ENCODE assay signal across 13 cellular contexts in genomic region chr14:22532345-22533056, GRCh38. TPM values are rescaled to one million over a fixed set of nuclear protein-coding genes. Genes with fewer than 3 reads are reported as not detected.
DNase-seq lines count a peak whose midpoint lies in the region; ATAC-seq, FAIRE-seq and TF ChIP-seq lines count a peak whose summit lies in the region.
"Had no signal": no experiment of that assay in that cellular context is flagged by ENCODE, and none has a peak within 500 bp of the region (broad histone marks: within the 10 kb centered on the region; RNA-seq: fewer than 3 reads in every experiment).

No MANE protein-coding gene starts in this region.

- no peak for DNase-seq in T-helper 2 cell treated with Interferon-gamma antibody and Interleukin-4, amounts not matched to agents 5 μg/mL and 100 μg/mL, for 36 hours (ENCODE audit: low spot score)
- DNase-seq in T-helper 2 cell, result no peak
- peak; percentile 25 for DNase-seq in KBM-7
- no peak for DNase-seq in GM12878 (ENCODE audit: low read depth, low spot score)
- DNase-seq in activated effector memory CD4-positive, alpha-beta T cell treated with anti-CD3 and anti-CD28 coated beads, Interleukin-2, amount 50 U/mL, for 16 hours, result no peak
- no peak for DNase-seq in NCI-H1092 treated with DMSO at 0.1 percent for 48 hours (lab: John Stamatoyannopoulos, UW)
- DNase-seq: NCI-H2081, pancreas, RPMI8226 had no signal

- no peak overlapping the region for H2AFZ ChIP-seq in GM12878 (ENCODE audit: control insufficient read depth, low read depth, low read length)

- 31% methylated on average over 3 of the region's 3 CpGs for WGBS in GM12878 (ENCODE audit: insufficient coverage, insufficient replicate concordance, low lambda C conversion rate, missing lambda C conversion rate)

- H3K36me3 Mint-ChIP-seq in T-helper 2 cell treated with Interferon-gamma antibody and Interleukin-4, amounts not matched to agents 5 μg/mL and 100 μg/mL, for 36 hours (ENCODE audit: low read depth), result peaks cover 92% of the 10 kb centered on the region

- SMC1A ChIA-PET in GM12878 (lab: Charles Lee; ENCODE audit: uncharacterized antibody, unreplicated experiment), result interaction anchor here (0.6 to 12.3 kb wide), 28 partner anchors 8 to 1043 kb away, joined by 3 to 399 read pairs (median 8); no protein-coding TSS in a partner anchor

- peak; percentile 42 for TF ChIP-seq POLR2A in GM12878 (IDR thresholded peaks at IDR 0.05; ENCODE audit: low read depth, low read length)

- no peaks in the 10 kb centered on the region for H3K27me3 Mint-ChIP-seq in T-helper 2 cell treated with Interferon-gamma antibody and Interleukin-4, amounts not matched to agents 5 μg/mL and 100 μg/mL, for 36 hours (ENCODE audit: low read depth)

- no peak for ATAC-seq in GM12878
- no peak for ATAC-seq in HG03378 (IDR thresholded peaks at IDR 0.05; ENCODE audit: unreplicated experiment)
- ATAC-seq: A549, pancreas had no signal

- no peaks in the 10 kb centered on the region for H3K9me3 Mint-ChIP-seq in T-helper 2 cell treated with Interferon-gamma antibody and Interleukin-4, amounts not matched to agents 5 μg/mL and 100 μg/mL, for 36 hours

- CTCF ChIA-PET in GM12878 (lab: Yijun Ruan, JAX), result interaction anchor here (0.7 to 6.0 kb wide), 23 partner anchors 8 to 142 kb away, joined by 3 to 100 read pairs (median 6); no protein-coding TSS in a partner anchor

- H3K27ac Mint-ChIP-seq in T-helper 2 cell treated with Interferon-gamma antibody and Interleukin-4, amounts not matched to agents 5 μg/mL and 100 μg/mL, for 36 hours, result peak overlapping the region; percentile 85

- H3K9ac ChIP-seq in GM12878 (ENCODE audit: control insufficient read depth, insufficient read depth, low read length), result peak overlapping the region; percentile 52

- H3K4me2 ChIP-seq in GM12878 (ENCODE audit: control insufficient read depth, insufficient read depth), result peak overlapping the region; percentile 75
- H3K4me2 ChIP-seq: A549 had no signal

- TF ChIP-seq EP300 in GM12878 (IDR thresholded peaks at IDR 0.05; ENCODE audit: borderline replicate concordance in 1 of 2, control insufficient read depth in 1 of 2, low read depth in 2 of 2, low read length in 2 of 2), result no peak

- in situ Hi-C loops in KBM-7 (cut with MboI; ENCODE audit: low pct_unique_long_range_greater_than_20kb, low sequenced_read_pairs) (no loop called here), GM12878 (cut with MboI) (no loop called here)

- POLR2A ChIA-PET in GM12878 (lab: Charles Lee), result interaction anchor here (0.5 to 12.2 kb wide), 14 partner anchors 8 to 233 kb away, joined by 3 to 339 read pairs (median 10); partner anchors contain the start of gene OXA1L

- intact Hi-C loops in GM12878 (cut with micrococcal nuclease; ENCODE audit: unreplicated experiment), result no loop called here

- TF ChIP-seq RAD21 in GM12878 (IDR thresholded peaks at IDR 0.05; ENCODE audit: insufficient read depth, low read depth, low read length), result no peak

- H3K27ac ChIP-seq in GM12878 (ENCODE audit: control insufficient read depth, insufficient read depth) (peak overlapping the region; percentile 97), skin epidermis (peak overlapping the region in 12 of 21 experiments; percentile 1 to 98 (median 38))
- H3K27ac ChIP-seq: A549, pancreas had no signal

- TF ChIP-seq CTCF in GM12878 (IDR thresholded peaks at IDR 0.05 in 2 of 3, conservative IDR thresholded peaks at IDR 0.05 in 1 of 3; ENCODE audit: control insufficient read depth in 2 of 3, extremely low read depth in 1 of 3, insufficient read depth in 1 of 3, low read depth in 3 of 3, low read length in 3 of 3), result no peak

- FAIRE-seq in GM12878 (lab: Jason Lieb, UNC), result no peak
- FAIRE-seq: A549, H1, pancreas had no signal

- no TSS peak for BruUV-seq in GM12878 (replicated peaks; lab: Mats Ljungman, UMichigan)

- peaks cover 63% of the 10 kb centered on the region for H3K79me2 ChIP-seq in GM12878 (ENCODE audit: control insufficient read depth, insufficient read depth, low read length)

- H3K27me3 ChIP-seq in GM12878 (replicated peaks in 1 of 2; ENCODE audit: control insufficient read depth in 2 of 2, insufficient read depth in 2 of 2, low read length in 1 of 2), result no peaks in the 10 kb centered on the region
- H3K27me3 ChIP-seq: pancreas had no signal

- H3K4me3 Mint-ChIP-seq in T-helper 2 cell treated with Interferon-gamma antibody and Interleukin-4, amounts not matched to agents 5 μg/mL and 100 μg/mL, for 36 hours, result peak overlapping the region; percentile 83

- peaks cover under 1 to 4% of the 10 kb centered on the region in 2 experiments; a peak in 2 of 4 replicates for H3K36me3 ChIP-seq in GM12878 (ENCODE audit: control insufficient read depth in 2 of 2, insufficient read depth in 2 of 2, low read length in 1 of 2)
- H3K36me3 ChIP-seq: pancreas had no signal

- RAD21 ChIA-PET in GM12878 (lab: Charles Lee; ENCODE audit: unreplicated experiment), result interaction anchor here (1.0 to 8.1 kb wide), 24 partner anchors 8 to 281 kb away, joined by 3 to 184 read pairs (median 10); no protein-coding TSS in a partner anchor

- H3K4me3 ChIP-seq in GM12878, result peak overlapping the region; percentile 67
- no peak overlapping the region for H3K4me3 ChIP-seq in skin epidermis
- H3K4me3 ChIP-seq: A549, pancreas had no signal

- no peaks in the 10 kb centered on the region for H3K9me3 ChIP-seq in GM12878 (replicated peaks; ENCODE audit: control insufficient read depth, insufficient read depth, low read length)
- H3K9me3 ChIP-seq: A549, pancreas had no signal

- peaks cover 77% of the 10 kb centered on the region for H3K4me1 ChIP-seq in GM12878 (ENCODE audit: control insufficient read depth, insufficient read depth, low read length)
- H3K4me1 ChIP-seq: pancreas had no signal

- H4K20me1 ChIP-seq in GM12878 (ENCODE audit: control insufficient read depth, insufficient read depth), result no peaks in the 10 kb centered on the region

- peaks cover 84% of the 10 kb centered on the region for H3K4me1 Mint-ChIP-seq in T-helper 2 cell treated with Interferon-gamma antibody and Interleukin-4, amounts not matched to agents 5 μg/mL and 100 μg/mL, for 36 hours (ENCODE audit: low read depth)

TF ChIP-seq in GM12878, 131 proteins besides CTCF, POLR2A, EP300 and RAD21 (continues in another document):
- TF ChIP-seq YY1 (IDR thresholded peaks at IDR 0.05; ENCODE audit: low read depth, low read length) (no peak), NFYA (IDR thresholded peaks at IDR 0.05; ENCODE audit: borderline replicate concordance, low read depth, low read length) (no peak), FOXK2 (IDR thresholded peaks at IDR 0.05) (no peak), ZBTB40 (IDR thresholded peaks at IDR 0.05; ENCODE audit: borderline replicate concordance) (no peak)

RNA-seq across cellular contexts. Expression of gene DAD1, which starts 56.5 kb away (rescaled TPM):
- total RNA-seq in GM12878 (2013; cell fraction: nucleolus; rRNA removed), result 77.8 and 78.3 TPM in 2 replicates
- 248 and 269 TPM in 2 replicates for total RNA-seq in GM12878 (2014; rRNA removed)
- 210 and 218 TPM in 2 replicates for total RNA-seq in GM12878 (2014; rRNA removed; fragmentation: Illumina TruSeq; extraction: Trizol)
- 161 and 169 TPM in 2 replicates for total RNA-seq in GM12878 (2021)
- 154 TPM for polyA plus RNA-seq in GM12878 (2011; ENCODE audit: low read depth)
- polyA plus RNA-seq in GM12878 (2011; rRNA removed), result 302 and 306 TPM in 2 replicates
- 434 and 580 TPM in 2 replicates for polyA plus RNA-seq in GM12878 (2011; cell fraction: cytosol; rRNA removed)
- polyA plus RNA-seq in GM12878 (2011; cell fraction: nucleus; rRNA removed), result 112 and 139 TPM in 2 replicates
- 237 and 253 TPM in 2 replicates for polyA plus RNA-seq in GM12878 (2012)
- polyA plus RNA-seq in GM12878 (2014; fragmentation: Illumina TruSeq; extraction: Trizol), result 306 and 315 TPM in 2 replicates
- polyA plus RNA-seq in GM12878 (2014; fragmentation: Nextera tagmentation; extraction: Ambion mirVana), result 100 to 1,000 TPM; 711 to 920 TPM
- 294 and 324 TPM in 2 replicates for polyA plus RNA-seq in GM12878 (2014; rRNA removed)
- 100 to 1,000 TPM; 604 to 609 TPM for polyA plus RNA-seq in GM12878 (2016; fragmentation: Nextera tagmentation; extraction: Ambion mirVana)
- 104 and 162 TPM in 2 replicates for polyA minus RNA-seq in GM12878 (2011; rRNA and poly(A)+ RNA removed)
- 33.4 and 47.1 TPM in 2 replicates for polyA minus RNA-seq in GM12878 (2011; cell fraction: cytosol; rRNA and poly(A)+ RNA removed)
- polyA minus RNA-seq in GM12878 (2011; cell fraction: nucleus; rRNA and poly(A)+ RNA removed), result 42.2 and 59.7 TPM in 2 replicates
